Comparison of ENCODE assay signal across 7 cellular contexts in the genomic region with DNA sequence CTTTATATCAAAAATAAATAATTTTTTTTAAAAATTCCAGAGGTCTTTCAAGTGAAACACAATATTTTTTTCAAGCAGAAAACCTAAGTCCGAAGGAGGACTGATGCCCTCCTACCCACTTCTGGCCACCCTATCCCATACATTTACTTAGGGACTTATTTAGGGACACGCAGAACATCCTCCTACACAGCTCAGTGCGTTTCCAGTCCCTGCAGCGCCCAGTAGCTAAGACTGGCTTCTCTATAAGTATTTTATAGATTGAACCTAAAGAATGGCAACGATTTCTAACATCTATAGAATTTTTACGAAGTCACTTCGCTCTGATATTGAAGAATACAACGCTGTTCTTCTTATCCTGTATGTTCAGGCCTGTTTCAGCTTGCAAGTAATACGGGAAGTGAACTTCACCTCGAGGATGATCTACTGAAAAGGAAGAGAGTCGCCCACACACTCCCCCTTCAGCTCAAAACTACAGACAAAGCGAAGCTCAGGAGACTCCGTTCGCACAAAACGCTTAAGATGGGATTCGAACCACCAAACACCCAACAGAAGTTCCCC. TPM values are rescaled to one million over a fixed set of nuclear protein-coding genes. Genes with fewer than 3 reads are reported as not detected.
DNase-seq lines count a peak whose midpoint lies in the region; ATAC-seq and TF ChIP-seq lines count a peak whose summit lies in the region.

No MANE protein-coding gene starts in this region.

- no peak for DNase-seq in HCT116 (ENCODE audit: low read depth, low spot score)
- DNase-seq in SK-N-SH, result no peak
- no peak for DNase-seq in foreskin keratinocyte
- no peak for DNase-seq in NCI-H1930 (lab: John Stamatoyannopoulos, UW)
- no peak for DNase-seq in effector CD8-positive, alpha-beta T cell (lab: John Stamatoyannopoulos, UW)
- no peak for DNase-seq in NOMO-1 (lab: John Stamatoyannopoulos, UW; ENCODE audit: unreplicated experiment in 2 of 2)

- H3K4me2 ChIP-seq in HCT116 (ENCODE audit: low read length) (peak overlapping the region; percentile 83), SK-N-SH (peak overlapping the region; percentile 90)

- WGBS in SK-N-SH (ENCODE audit: low lambda C conversion rate), result 6% methylated on average over 16 of the region's 16 CpGs

- H3K9me3 ChIP-seq in HCT116 (ENCODE audit: control insufficient read depth in 1 of 2, insufficient read depth in 1 of 2, low read depth in 1 of 2, low read length in 2 of 2) (no peaks in the 10 kb centered on the region), SK-N-SH (no peaks in the 10 kb centered on the region)

- H3K4me1 ChIP-seq in HCT116 (ENCODE audit: control insufficient read depth in 1 of 2, insufficient read depth in 2 of 2, low read length in 2 of 2) (peaks cover 6 to 32% of the 10 kb centered on the region in 2 experiments; a peak in 3 of 4 replicates), SK-N-SH (ENCODE audit: control insufficient read depth in 1 of 2, insufficient read depth in 2 of 2, low read depth in 1 of 2, low read length in 1 of 2) (peaks cover 0 to 11% of the 10 kb centered on the region in 2 experiments; a peak in 1 of 4 replicates), foreskin keratinocyte (no peaks in the 10 kb centered on the region)

- H3K27ac ChIP-seq in HCT116 (ENCODE audit: low read depth, low read length) (peak overlapping the region; percentile 95), SK-N-SH (ENCODE audit: low read depth in 2 of 2, low read length in 1 of 2) (peak overlapping the region; percentile 18 to 44; a peak in 3 of 4 replicates), foreskin keratinocyte (peak overlapping the region; percentile 59), skin epidermis (peak overlapping the region in 12 of 21 experiments; percentile 13 to 100 (median 96))

- POLR2A ChIA-PET in HCT116 (lab: Charles Lee), result interaction anchor here (1.0 kb wide), 1 partner anchor 10 kb away, joined by 3 read pairs; no protein-coding TSS in a partner anchor
- POLR2A ChIA-PET in SK-N-SH (lab: Yijun Ruan, JAX), result interaction anchor here (0.7 to 1.3 kb wide), 3 partner anchors 9 to 62 kb away, joined by 3 to 4 read pairs (median 3); a partner anchor contains a TSS

- no peak overlapping the region for H2AFZ ChIP-seq in HCT116 (ENCODE audit: low read depth, low read length, poor library complexity, severe bottlenecking)
- H2AFZ ChIP-seq in SK-N-SH (ENCODE audit: low read depth), result peak overlapping the region; percentile 84

- TF ChIP-seq RAD21 in HCT116 (IDR thresholded peaks at IDR 0.05; ENCODE audit: low read depth), result no peak
- TF ChIP-seq RAD21 in SK-N-SH (IDR thresholded peaks at IDR 0.05; ENCODE audit: low read length), result no peak

- peaks cover 9 to 16% of the 10 kb centered on the region in 2 experiments; a peak in 3 of 4 replicates for H3K36me3 ChIP-seq in HCT116 (ENCODE audit: control insufficient read depth in 1 of 2, insufficient read depth in 2 of 2, low read length in 2 of 2)
- peaks cover 19% of the 10 kb centered on the region in 2 experiments for H3K36me3 ChIP-seq in SK-N-SH (replicated peaks in 1 of 2; ENCODE audit: control insufficient read depth in 1 of 2, insufficient read depth in 2 of 2, low read length in 1 of 2)

- peak; percentile 88 for TF ChIP-seq POLR2A in HCT116 (IDR thresholded peaks at IDR 0.05; ENCODE audit: borderline replicate concordance, extremely low read depth, insufficient read depth, insufficient read length)

- H4K20me1 ChIP-seq in HCT116 (ENCODE audit: insufficient read depth), result no peaks in the 10 kb centered on the region
- H4K20me1 ChIP-seq in SK-N-SH (ENCODE audit: insufficient read depth), result no peaks in the 10 kb centered on the region

- ATAC-seq in HCT116, result no peak
- no peak for ATAC-seq in foreskin keratinocyte

- H3K79me2 ChIP-seq in HCT116 (ENCODE audit: insufficient read depth, low read length) (peaks cover 65% of the 10 kb centered on the region), SK-N-SH (ENCODE audit: insufficient read depth) (peaks cover 45% of the 10 kb centered on the region)

- TF ChIP-seq CTCF in HCT116 (IDR thresholded peaks at IDR 0.05 in 2 of 3, conservative IDR thresholded peaks at IDR 0.05 in 1 of 3; ENCODE audit: borderline replicate concordance in 1 of 3, insufficient read depth in 1 of 3, low read depth in 2 of 3, low read length in 2 of 3) (no peak), SK-N-SH (IDR thresholded peaks at IDR 0.05) (no peak), foreskin keratinocyte (conservative IDR thresholded peaks at IDR 0.05) (no peak)

- no peaks in the 10 kb centered on the region for H3K27me3 ChIP-seq in HCT116 (ENCODE audit: insufficient read depth, low read length)
- no peaks in the 10 kb centered on the region for H3K27me3 ChIP-seq in SK-N-SH (ENCODE audit: insufficient read depth)
- H3K27me3 ChIP-seq in foreskin keratinocyte, result no peaks in the 10 kb centered on the region

- H3F3A ChIP-seq in SK-N-SH (replicated peaks; ENCODE audit: insufficient read depth), result peaks cover 11% of the 10 kb centered on the region

- intact Hi-C loops in HCT116 (cut with micrococcal nuclease), result no loop called here

- H3K9me2 ChIP-seq in HCT116 (ENCODE audit: insufficient read depth) (no peaks in the 10 kb centered on the region), SK-N-SH (no peaks in the 10 kb centered on the region)

- BruUV-seq in HCT116 (replicated peaks; lab: Mats Ljungman, UMichigan), result TSS peak; percentile 82

- no peak for TF ChIP-seq EP300 in SK-N-SH (IDR thresholded peaks at IDR 0.05; ENCODE audit: borderline replicate concordance in 1 of 2, low read depth in 1 of 2, low read length in 1 of 2)

- peak overlapping the region; percentile 82 for H3K9ac ChIP-seq in HCT116 (ENCODE audit: low read length)
- H3K9ac ChIP-seq in SK-N-SH, result peak overlapping the region; percentile 59; the same call in 1 of the 2 replicates

- H3K4me3 ChIP-seq in HCT116 (replicated peaks in 1 of 2; ENCODE audit: low read depth in 1 of 2, low read length in 2 of 2), result peak overlapping the region; percentile 78 to 94
- peak overlapping the region; percentile 74 to 90 for H3K4me3 ChIP-seq in SK-N-SH (ENCODE audit: low read depth in 2 of 2, low read length in 1 of 2)
- H3K4me3 ChIP-seq in skin epidermis, result peak overlapping the region; percentile 68 to 97 (median 80)

- RAD21 ChIA-PET in HCT116 (lab: Charles Lee; ENCODE audit: low non-redundant PET in 1 of 2, low total read pairs in 2 of 2, uncharacterized antibody in 2 of 2, unreplicated experiment in 2 of 2), result no interaction called here

- CTCF ChIA-PET in HCT116 (lab: Charles Lee), result no interaction called here
- CTCF ChIA-PET in SK-N-SH (lab: Yijun Ruan, JAX), result interaction anchor here (1.0 kb wide), 1 partner anchor 88 kb away, joined by 3 read pairs; no protein-coding TSS in a partner anchor

TF ChIP-seq in HCT116, 20 proteins besides CTCF, POLR2A, EP300 and RAD21:
- TF ChIP-seq FOSL1 (IDR thresholded peaks at IDR 0.05; ENCODE audit: low read depth) (peak; percentile 44; the same call in 1 of the 2 replicates), JUND (IDR thresholded peaks at IDR 0.05) (no peak), EZH2 (IDR thresholded peaks at IDR 0.05) (no peak)

TF ChIP-seq in SK-N-SH, 30 proteins besides CTCF, POLR2A, EP300 and RAD21:
- TF ChIP-seq FOXJ3 (CRISPR knock-in tag; IDR thresholded peaks at IDR 0.05), result no peak
- peak; percentile 43 for TF ChIP-seq JUND (IDR thresholded peaks at IDR 0.05)

RNA-seq across cellular contexts. Expression of a gene that starts 0.3 kb away (rescaled TPM):
- total RNA-seq in HCT116 (2021; ENCODE audit: unreplicated experiment), result 47.1 TPM
- 35.2 and 38.9 TPM in 2 replicates for polyA plus RNA-seq in HCT116 (2012)
- polyA plus RNA-seq in SK-N-SH (2012; rRNA removed), result 12.0 and 20.7 TPM in 2 replicates
- polyA plus RNA-seq in SK-N-SH (2012; cell fraction: cytosol; rRNA removed), result 11.1 and 11.3 TPM in 2 replicates
- polyA plus RNA-seq in SK-N-SH (2012; cell fraction: nucleus; rRNA removed), result 45.3 and 54.0 TPM in 2 replicates
- total RNA-seq in foreskin keratinocyte, result 22.4 and 22.5 TPM in 2 replicates
- polyA plus RNA-seq in foreskin keratinocyte, result 20.4 and 25.2 TPM in 2 replicates

RNA-seq across cellular contexts. Expression of a gene that starts 0.6 kb away (rescaled TPM):
- total RNA-seq in HCT116 (2021; ENCODE audit: unreplicated experiment) (14.5 TPM), foreskin keratinocyte (9.3 and 12.0 TPM in 2 replicates)
- polyA plus RNA-seq in HCT116 (2012), result 11.7 and 15.0 TPM in 2 replicates
- polyA plus RNA-seq in SK-N-SH (2012; rRNA removed) (19.1 and 19.9 TPM in 2 replicates), foreskin keratinocyte (13.8 and 14.4 TPM in 2 replicates)
- polyA plus RNA-seq in SK-N-SH (2012; cell fraction: cytosol; rRNA removed), result 25.8 and 30.4 TPM in 2 replicates
- 6.6 and 9.1 TPM in 2 replicates for polyA plus RNA-seq in SK-N-SH (2012; cell fraction: nucleus; rRNA removed)

RNA-seq across cellular contexts. Expression of a gene that starts 31.2 kb away (rescaled TPM):
- total RNA-seq in HCT116 (2021; ENCODE audit: unreplicated experiment) (22.1 TPM), foreskin keratinocyte (12.6 and 15.4 TPM in 2 replicates)
- 4.9 and 7.7 TPM in 2 replicates for polyA plus RNA-seq in HCT116 (2012)
- polyA plus RNA-seq in SK-N-SH (2012; rRNA removed) (4.2 and 4.5 TPM in 2 replicates), foreskin keratinocyte (4.5 and 6.2 TPM in 2 replicates)
- polyA plus RNA-seq in SK-N-SH (2012; cell fraction: cytosol; rRNA removed), result 6.3 and 7.3 TPM in 2 replicates
- polyA plus RNA-seq in SK-N-SH (2012; cell fraction: nucleus; rRNA removed), result 3.4 and 4.6 TPM in 2 replicates

RNA-seq across cellular contexts. Expression of a gene that starts 59.1 kb away (rescaled TPM):
- total RNA-seq in HCT116 (2021; ENCODE audit: unreplicated experiment) (81.3 TPM), foreskin keratinocyte (107 and 139 TPM in 2 replicates)
- 69.4 and 78.7 TPM in 2 replicates for polyA plus RNA-seq in HCT116 (2012)
- polyA plus RNA-seq in SK-N-SH (2012; rRNA removed) (55.6 and 67.6 TPM in 2 replicates), foreskin keratinocyte (88.5 and 106 TPM in 2 replicates)
- 54.5 and 55.5 TPM in 2 replicates for polyA plus RNA-seq in SK-N-SH (2012; cell fraction: cytosol; rRNA removed)
- polyA plus RNA-seq in SK-N-SH (2012; cell fraction: nucleus; rRNA removed), result 59.8 and 81.9 TPM in 2 replicates

Comparison
In these comparisons a context has a peak if more than half of its experiments do, and no peak if none do; other contexts are left out.
1. H3K27ac ChIP-seq: peak in every context shown above with its lines; median percentile 96 in skin epidermis; 95 in HCT116; 59 in foreskin keratinocyte; 31 in SK-N-SH.